ENCODE assay signal across 11 cellular contexts in genomic region chr5:180988011-180988410, GRCh38. TPM values are rescaled to one million over a fixed set of nuclear protein-coding genes. Genes with fewer than 3 reads are reported as not detected.
"Had no signal": no experiment of that assay in that cellular context is flagged by ENCODE, and none has a peak within 500 bp of the region (broad histone marks: within the 10 kb centered on the region; RNA-seq: fewer than 3 reads in every experiment).

No MANE protein-coding gene starts in this region.

- DNase-seq: GM23248, GOT3, H7, HFFc6 had no signal

- H3K27ac ChIP-seq: GM23248, HL-60 had no signal

- H3K36me3 ChIP-seq: HAP-1 had no signal

- H3K9ac ChIP-seq: GM23248 had no signal

- H3K9me3 ChIP-seq: HAP-1 had no signal

- H3K4me3 ChIP-seq: GM23248, HAP-1 had no signal

- H3K4me1 ChIP-seq: HAP-1 had no signal

- FAIRE-seq: HepG2 had no signal

- ATAC-seq: HCT116, HepG2 had no signal

RNA-seq across cellular contexts. Expression of gene BTNL3, which starts 0.6 kb away (rescaled TPM):
- total RNA-seq: GM23248, H4, H7, HepG2, HFFc6, HT1080 had no signal
- polyA plus RNA-seq: GM23248, HepG2, IgD-negative memory B cell had no signal

RNA-seq across cellular contexts. Expression of gene BTNL9, which starts 52.1 kb away (rescaled TPM):
- total RNA-seq: GM23248, HFFc6 had no signal
- polyA plus RNA-seq: GM23248, HepG2 had no signal
